34 cellular contexts compared by ENCODE assay signal in the genomic region with DNA sequence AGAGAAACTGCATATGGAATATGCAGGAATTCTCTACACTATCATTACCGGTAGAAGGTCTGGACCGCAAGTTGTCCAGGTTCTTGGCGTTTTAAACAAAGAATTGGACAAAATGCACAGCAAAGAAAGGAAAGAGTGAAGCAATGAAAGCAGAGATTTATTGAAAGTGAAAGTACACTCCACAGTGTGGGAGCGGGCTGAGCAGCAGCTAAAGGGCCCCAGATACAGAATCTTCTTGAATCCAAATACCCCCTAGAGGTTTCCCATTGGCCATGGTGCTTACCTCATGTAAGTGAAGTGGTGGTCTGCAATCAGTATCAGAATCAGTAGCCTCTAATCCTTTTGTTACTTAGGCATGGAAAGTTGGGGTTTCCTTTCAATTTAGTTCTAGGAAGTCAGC.
"Had no signal": no experiment of that assay in that cellular context is flagged by ENCODE, and none has a peak within 500 bp of the region (broad histone marks: within the 10 kb centered on the region; RNA-seq: fewer than 3 reads in every experiment).

No MANE protein-coding gene starts in this region.

- H3K4me3 ChIP-seq: MG63 had no signal

- DNase-seq: Karpas-422, Kasumi-1, MG63, MM.1S, MV-4-11, NCI-H1048, NCI-H1092, NCI-H1092 treated with DMSO at 0.1 percent for 48 hours, NCI-H1105, NCI-H1105 treated with DMSO at 0.1 percent for 48 hours, NCI-H1417, NCI-H1417 treated with DMSO at 0.1 percent for 48 hours, NCI-H1436, NCI-H1436 treated with DMSO at 0.1 percent for 48 hours, NCI-H146, NCI-H1694, NCI-H1694 treated with DMSO at 0.1 percent for 48 hours, NCI-H187, NCI-H187 treated with DMSO at 0.1 percent for 48 hours, NCI-H1930, NCI-H2029, NCI-H2029 treated with DMSO at 0.1 percent for 48 hours, NCI-H2081, NCI-H2081 treated with DMSO at 0.1 percent for 48 hours, NCI-H2107, NCI-H2171, NCI-H2171 treated with DMSO at 0.1 percent for 48 hours, NCI-H2227 treated with DMSO at 0.1 percent for 48 hours, NCI-H226, NCI-H345, NCI-H446, NCI-H446 treated with DMSO at 0.1 percent for 48 hours, NCI-H510A, NCI-H510A treated with DMSO at 0.1 percent for 48 hours had no signal

- H3K27me3 ChIP-seq: MG63 had no signal
